13 cellular contexts compared by ENCODE assay signal in genomic region chr13:90091611-90092010, GRCh38.
"Had no signal": no experiment of that assay in that cellular context is flagged by ENCODE, and none has a peak within 500 bp of the region (broad histone marks: within the 10 kb centered on the region; RNA-seq: fewer than 3 reads in every experiment).

No MANE protein-coding gene starts in this region.

- H3K4me1 Mint-ChIP-seq: activated CD4-positive, alpha-beta T cell treated with anti-CD3 and anti-CD28 coated beads, Interleukin-2, amount 10 ng/mL, durations not matched to agents 24 days and 14 days; immature natural killer cell; mesothelial cell of epicardium had no signal

- H3K9me3 ChIP-seq: lower lobe of right lung, suprapubic skin, upper lobe of left lung had no signal

- H3K27me3 ChIP-seq: dorsolateral prefrontal cortex, suprapubic skin, upper lobe of left lung had no signal

- H3K36me3 ChIP-seq: lower lobe of right lung, suprapubic skin, upper lobe of left lung had no signal

- H2AFZ ChIP-seq: parathyroid adenoma had no signal

- H3K27ac ChIP-seq: dorsolateral prefrontal cortex, lower lobe of right lung, parathyroid adenoma, suprapubic skin, upper lobe of left lung, VCaP had no signal

- H3K4me1 ChIP-seq: lower lobe of right lung, parathyroid adenoma, suprapubic skin, upper lobe of left lung had no signal

- H3K9ac ChIP-seq: parathyroid adenoma had no signal

- H3K4me3 ChIP-seq: dorsolateral prefrontal cortex, lower lobe of right lung, suprapubic skin, upper lobe of left lung had no signal

- H3K79me2 ChIP-seq: parathyroid adenoma had no signal

- DNase-seq: activated CD4-positive, alpha-beta T cell treated with anti-CD3 and anti-CD28 coated beads, Interleukin-2, amount 10 ng/mL, durations not matched to agents 24 days and 14 days; activated naive CD4-positive, alpha-beta T cell treated with Interleukin-2 at 50 U/mL for 16 hours; dorsolateral prefrontal cortex; glutamatergic neuron; immature natural killer cell; lower lobe of right lung; stimulated activated CD4-positive, alpha-beta T cell treated with anti-CD3 and anti-CD28 coated beads, Interleukin-2, amount 100 ng/mL, for 48 hours; stimulated activated naive CD4-positive, alpha-beta T cell treated with Interleukin-2 at 50 U/mL for 16 hours; upper lobe of left lung had no signal

- H3K27me3 Mint-ChIP-seq: activated CD4-positive, alpha-beta T cell treated with anti-CD3 and anti-CD28 coated beads, Interleukin-2, amount 10 ng/mL, durations not matched to agents 24 days and 14 days had no signal

- H3K27ac Mint-ChIP-seq: activated CD4-positive, alpha-beta T cell treated with anti-CD3 and anti-CD28 coated beads, Interleukin-2, amount 10 ng/mL, durations not matched to agents 24 days and 14 days; immature natural killer cell; mesothelial cell of epicardium had no signal

- H3K4me3 Mint-ChIP-seq: activated CD4-positive, alpha-beta T cell treated with anti-CD3 and anti-CD28 coated beads, Interleukin-2, amount 10 ng/mL, durations not matched to agents 24 days and 14 days; immature natural killer cell; mesothelial cell of epicardium had no signal

- H3K36me3 Mint-ChIP-seq: immature natural killer cell, mesothelial cell of epicardium had no signal
